In the genomic region with DNA sequence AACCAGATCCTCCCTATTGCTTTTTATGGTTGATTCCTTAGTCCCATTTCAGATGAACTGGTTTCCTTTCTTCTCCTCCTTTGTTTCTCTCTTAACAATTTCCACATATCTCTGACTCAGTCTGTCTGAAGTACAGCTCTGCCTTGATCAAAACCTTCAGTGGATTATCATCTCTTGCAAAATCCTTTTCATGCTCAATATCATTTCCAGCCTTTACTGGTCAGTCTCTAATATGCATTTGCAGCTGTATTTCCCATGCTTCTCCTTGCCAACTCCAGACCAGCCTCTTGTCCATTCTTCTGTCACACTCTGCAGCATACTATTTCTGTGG, we compare ENCODE assay signal across 20 cellular contexts.
DNase-seq lines count a peak whose midpoint lies in the region; ATAC-seq, FAIRE-seq and TF ChIP-seq lines count a peak whose summit lies in the region.
"Had no signal": no experiment of that assay in that cellular context is flagged by ENCODE, and none has a peak within 500 bp of the region (broad histone marks: within the 10 kb centered on the region; RNA-seq: fewer than 3 reads in every experiment).

No MANE protein-coding gene starts in this region.

- ATAC-seq in psoas muscle, result no peak
- ATAC-seq: activated CD4-positive, CD25-positive, alpha-beta regulatory T cell treated with anti-CD3 and anti-CD28 coated beads, Interleukin-2, amount 50 U/mL, for 24 hours; sciatic nerve; stimulated activated naive B cell treated with anti-CD40 and anti-IgM and Interleukin-4, amounts not matched to agents 10 μg/mL and 1 μg/mL and 100 μg/mL, for 72 hours had no signal

- no peak for TF ChIP-seq CTCF in Caco-2 (IDR thresholded peaks at IDR 0.05; ENCODE audit: insufficient read depth in 1 of 2, low read depth in 1 of 2, low read length in 1 of 2, severe bottlenecking in 1 of 2, unreplicated experiment in 1 of 2)
- TF ChIP-seq CTCF in endothelial cell of umbilical vein (IDR thresholded peaks at IDR 0.05; ENCODE audit: extremely low read depth in 1 of 2, insufficient read depth in 1 of 2, low read depth in 1 of 2, low read length in 2 of 2), result no peak
- no peak for TF ChIP-seq CTCF in nephron (IDR thresholded peaks at IDR 0.05; ENCODE audit: unreplicated experiment in 3 of 3)
- TF ChIP-seq CTCF in psoas muscle (IDR thresholded peaks at IDR 0.05), result no peak
- TF ChIP-seq CTCF in SK-N-SH (IDR thresholded peaks at IDR 0.05), result no peak
- no peak for TF ChIP-seq CTCF in OCI-LY7 (conservative IDR thresholded peaks at IDR 0.05; ENCODE audit: low read length)

- peak overlapping the region; percentile 68 for H3K27ac Mint-ChIP-seq in Caco-2 (ENCODE audit: unreplicated experiment)
- H3K27ac Mint-ChIP-seq in nephron, result peak overlapping the region; percentile 98 to 99 (median 99)
- H3K27ac Mint-ChIP-seq: activated naive CD4-positive, alpha-beta T cell treated with anti-CD3 and anti-CD28 coated beads, Interleukin-2, amount 10 ng/mL, durations not matched to agents 7 days and 5 days; endodermal cell; stimulated activated naive B cell treated with anti-CD40 and anti-IgM and Interleukin-4, amounts not matched to agents 10 μg/mL and 1 μg/mL and 100 μg/mL, for 72 hours had no signal

- H3K36me3 ChIP-seq in Caco-2 (ENCODE audit: control insufficient read depth, insufficient read depth, low read length) (no peaks in the 10 kb centered on the region), GM23248 (ENCODE audit: low read depth) (no peaks in the 10 kb centered on the region), endothelial cell of umbilical vein (ENCODE audit: control insufficient read depth in 2 of 2, extremely low read depth in 1 of 2, insufficient read depth in 2 of 2, low read length in 2 of 2) (no peaks in the 10 kb centered on the region), psoas muscle (ENCODE audit: insufficient read depth in 1 of 2, low read depth in 1 of 2) (no peaks in the 10 kb centered on the region), SK-N-SH (replicated peaks in 1 of 2; ENCODE audit: control insufficient read depth in 1 of 2, insufficient read depth in 2 of 2, low read length in 1 of 2) (no peaks in the 10 kb centered on the region), OCI-LY7 (ENCODE audit: insufficient read depth, low read length) (no peaks in the 10 kb centered on the region)

- no peaks in the 10 kb centered on the region for H3K9me3 Mint-ChIP-seq in Caco-2 (ENCODE audit: unreplicated experiment)
- no peaks in the 10 kb centered on the region for H3K9me3 Mint-ChIP-seq in nephron
- H3K9me3 Mint-ChIP-seq: activated naive CD4-positive, alpha-beta T cell treated with anti-CD3 and anti-CD28 coated beads, Interleukin-2, amount 10 ng/mL, durations not matched to agents 7 days and 5 days; endodermal cell had no signal

- H3K4me2 ChIP-seq in GM23248 (ENCODE audit: unreplicated experiment) (no peak overlapping the region), endothelial cell of umbilical vein (ENCODE audit: insufficient read depth, low read length) (no peak overlapping the region), SK-N-SH (no peak overlapping the region), OCI-LY7 (ENCODE audit: low read length) (no peak overlapping the region)

- H3K9me3 ChIP-seq in Caco-2, result no peaks in the 10 kb centered on the region
- H3K9me3 ChIP-seq in GM23248 (ENCODE audit: low read depth), result no peaks in the 10 kb centered on the region
- H3K9me3 ChIP-seq in endothelial cell of umbilical vein (replicated peaks; ENCODE audit: control insufficient read depth, insufficient read depth, low read length), result no peaks in the 10 kb centered on the region
- no peaks in the 10 kb centered on the region for H3K9me3 ChIP-seq in psoas muscle
- no peaks in the 10 kb centered on the region for H3K9me3 ChIP-seq in SK-N-SH
- H3K9me3 ChIP-seq in OCI-LY7 (ENCODE audit: low read length), result no peaks in the 10 kb centered on the region
- H3K9me3 ChIP-seq: testis had no signal

- H3K9me2 ChIP-seq in GM23248 (ENCODE audit: insufficient read depth), result no peaks in the 10 kb centered on the region
- H3K9me2 ChIP-seq in SK-N-SH, result no peaks in the 10 kb centered on the region
- H3K9me2 ChIP-seq in OCI-LY7 (ENCODE audit: insufficient read depth, low read length), result no peaks in the 10 kb centered on the region

- H3K36me3 Mint-ChIP-seq in Caco-2 (ENCODE audit: insufficient read depth, unreplicated experiment), result no peaks in the 10 kb centered on the region
- H3K36me3 Mint-ChIP-seq in nephron (ENCODE audit: low read depth), result peaks cover 5% of the 10 kb centered on the region
- H3K36me3 Mint-ChIP-seq: activated naive CD4-positive, alpha-beta T cell treated with anti-CD3 and anti-CD28 coated beads, Interleukin-2, amount 10 ng/mL, durations not matched to agents 7 days and 5 days; stimulated activated naive B cell treated with anti-CD40 and anti-IgM and Interleukin-4, amounts not matched to agents 10 μg/mL and 1 μg/mL and 100 μg/mL, for 72 hours had no signal

- no peak overlapping the region for H3K4me3 ChIP-seq in Caco-2 (ENCODE audit: low read depth, low read length)
- no peak overlapping the region for H3K4me3 ChIP-seq in GM23248
- H3K4me3 ChIP-seq in endothelial cell of umbilical vein (replicated peaks in 1 of 3; ENCODE audit: insufficient read depth in 1 of 3, low read depth in 1 of 3, low read length in 3 of 3), result no peak overlapping the region
- no peak overlapping the region for H3K4me3 ChIP-seq in psoas muscle
- no peak overlapping the region for H3K4me3 ChIP-seq in SK-N-SH (ENCODE audit: low read depth in 2 of 2, low read length in 1 of 2)
- H3K4me3 ChIP-seq in OCI-LY7 (ENCODE audit: low read depth, low read length, poor library complexity, severe bottlenecking), result no peak overlapping the region
- H3K4me3 ChIP-seq: lung, testis had no signal

- H3K27ac ChIP-seq in GM23248 (no peak overlapping the region), endothelial cell of umbilical vein (ENCODE audit: insufficient read depth, low read depth, low read length) (no peak overlapping the region), psoas muscle (no peak overlapping the region), SK-N-SH (ENCODE audit: low read depth in 2 of 2, low read length in 1 of 2) (no peak overlapping the region), OCI-LY7 (ENCODE audit: low read depth, low read length, poor library complexity, severe bottlenecking) (no peak overlapping the region)
- H3K27ac ChIP-seq: testis had no signal

- H3K4me1 ChIP-seq in Caco-2, result peaks cover 25% of the 10 kb centered on the region
- H3K4me1 ChIP-seq in GM23248 (ENCODE audit: insufficient read depth), result peaks cover 8% of the 10 kb centered on the region; the same call in 1 of the 2 replicates
- no peaks in the 10 kb centered on the region for H3K4me1 ChIP-seq in endothelial cell of umbilical vein (ENCODE audit: control insufficient read depth, extremely low read depth, insufficient read depth, low read length)
- H3K4me1 ChIP-seq in psoas muscle, result no peaks in the 10 kb centered on the region
- no peaks in the 10 kb centered on the region for H3K4me1 ChIP-seq in SK-N-SH (ENCODE audit: control insufficient read depth in 1 of 2, insufficient read depth in 2 of 2, low read depth in 1 of 2, low read length in 1 of 2)
- H3K4me1 ChIP-seq in OCI-LY7 (ENCODE audit: insufficient read depth, low read length, poor library complexity, severe bottlenecking), result no peaks in the 10 kb centered on the region
- H3K4me1 ChIP-seq: testis had no signal

- dilution Hi-C loops in endothelial cell of umbilical vein (cut with MboI; ENCODE audit: extremely low pct_ligation_motif_present, low sequenced_read_pairs), result no loop called here

- H3K4me3 Mint-ChIP-seq in Caco-2 (ENCODE audit: unreplicated experiment), result peak overlapping the region; percentile 44
- no peak overlapping the region for H3K4me3 Mint-ChIP-seq in nephron
- H3K4me3 Mint-ChIP-seq: activated naive CD4-positive, alpha-beta T cell treated with anti-CD3 and anti-CD28 coated beads, Interleukin-2, amount 10 ng/mL, durations not matched to agents 7 days and 5 days; endodermal cell; stimulated activated naive B cell treated with anti-CD40 and anti-IgM and Interleukin-4, amounts not matched to agents 10 μg/mL and 1 μg/mL and 100 μg/mL, for 72 hours had no signal

- BruUV-seq in Caco-2 (replicated peaks; lab: Mats Ljungman, UMichigan) (no TSS peak), endothelial cell of umbilical vein (replicated peaks; lab: Mats Ljungman, UMichigan) (no TSS peak), OCI-LY7 (replicated peaks; lab: Mats Ljungman, UMichigan) (no TSS peak)

- no peak overlapping the region for H2AFZ ChIP-seq in GM23248
- no peak overlapping the region for H2AFZ ChIP-seq in endothelial cell of umbilical vein (ENCODE audit: low read depth, low read length)
- H2AFZ ChIP-seq in SK-N-SH (ENCODE audit: low read depth), result no peak overlapping the region
- H2AFZ ChIP-seq in OCI-LY7 (ENCODE audit: low read length), result no peak overlapping the region

- H3K27me3 ChIP-seq in Caco-2 (replicated peaks; ENCODE audit: control insufficient read depth, insufficient read depth, low read length) (no peaks in the 10 kb centered on the region), GM23248 (replicated peaks; ENCODE audit: insufficient read depth) (no peaks in the 10 kb centered on the region), endothelial cell of umbilical vein (ENCODE audit: control insufficient read depth in 2 of 2, insufficient read depth in 2 of 2, low read length in 2 of 2) (no peaks in the 10 kb centered on the region), psoas muscle (ENCODE audit: insufficient read depth in 3 of 3, low read length in 2 of 3) (no peaks in the 10 kb centered on the region), SK-N-SH (ENCODE audit: insufficient read depth) (no peaks in the 10 kb centered on the region)
- H3K27me3 ChIP-seq: testis had no signal

- H4K20me1 ChIP-seq in GM23248 (ENCODE audit: insufficient read depth), result no peaks in the 10 kb centered on the region
- H4K20me1 ChIP-seq in endothelial cell of umbilical vein (replicated peaks; ENCODE audit: control insufficient read depth, extremely low read depth, insufficient read depth, low read length), result no peaks in the 10 kb centered on the region
- no peaks in the 10 kb centered on the region for H4K20me1 ChIP-seq in SK-N-SH (ENCODE audit: insufficient read depth)
- H4K20me1 ChIP-seq in OCI-LY7 (ENCODE audit: insufficient read depth, low read length), result no peaks in the 10 kb centered on the region

- H3K4me1 Mint-ChIP-seq in Caco-2 (ENCODE audit: low read depth, unreplicated experiment), result peaks cover 23% of the 10 kb centered on the region
- H3K4me1 Mint-ChIP-seq in nephron, result peaks cover 4% of the 10 kb centered on the region
- H3K4me1 Mint-ChIP-seq: activated naive CD4-positive, alpha-beta T cell treated with anti-CD3 and anti-CD28 coated beads, Interleukin-2, amount 10 ng/mL, durations not matched to agents 7 days and 5 days; stimulated activated naive B cell treated with anti-CD40 and anti-IgM and Interleukin-4, amounts not matched to agents 10 μg/mL and 1 μg/mL and 100 μg/mL, for 72 hours had no signal

- FAIRE-seq in endothelial cell of umbilical vein (lab: Jason Lieb, UNC), result peak; percentile 40
- FAIRE-seq: colon, frontal cortex, keratinocyte had no signal

- TF ChIP-seq EP300 in SK-N-SH (IDR thresholded peaks at IDR 0.05; ENCODE audit: borderline replicate concordance in 1 of 2, low read depth in 1 of 2, low read length in 1 of 2), result no peak

- intact Hi-C loops in Caco-2 (cut with micrococcal nuclease; ENCODE audit: unreplicated experiment) (loop anchor here (5.0 to 10.0 kb wide), 2 partner anchors 71 to 179 kb away; a partner anchor contains a TSS), endothelial cell of umbilical vein (cut with micrococcal nuclease) (no loop called here), psoas muscle (cut with DNase I) (no loop called here), OCI-LY7 (cut with micrococcal nuclease; ENCODE audit: unreplicated experiment) (no loop called here)

- no peaks in the 10 kb centered on the region for H3K27me3 Mint-ChIP-seq in Caco-2 (ENCODE audit: insufficient read depth, unreplicated experiment)
- H3K27me3 Mint-ChIP-seq in nephron (ENCODE audit: low read depth), result no peaks in the 10 kb centered on the region
- H3K27me3 Mint-ChIP-seq: stimulated activated naive B cell treated with anti-CD40 and anti-IgM and Interleukin-4, amounts not matched to agents 10 μg/mL and 1 μg/mL and 100 μg/mL, for 72 hours had no signal

- CTCF ChIA-PET in Caco-2 (lab: Charles Lee) (interaction anchor here (1.0 kb wide), 1 partner anchor 15 kb away, joined by 3 read pairs; no protein-coding TSS in a partner anchor), endothelial cell of umbilical vein (lab: Charles Lee) (interaction anchor here (0.8 to 4.5 kb wide), 2 partner anchors 12 to 15 kb away, joined by 3 to 30 read pairs; no protein-coding TSS in a partner anchor), SK-N-SH (lab: Yijun Ruan, JAX) (interaction anchor here (0.6 to 1.7 kb wide), 2 partner anchors 16 to 73 kb away, joined by 3 to 10 read pairs; no protein-coding TSS in a partner anchor), OCI-LY7 (lab: Charles Lee; ENCODE audit: unreplicated experiment) (no interaction called here)

- H3K79me2 ChIP-seq in GM23248 (ENCODE audit: insufficient read depth) (no peaks in the 10 kb centered on the region), endothelial cell of umbilical vein (ENCODE audit: control insufficient read depth, insufficient read depth, low read length) (no peaks in the 10 kb centered on the region), SK-N-SH (ENCODE audit: insufficient read depth) (no peaks in the 10 kb centered on the region), OCI-LY7 (ENCODE audit: insufficient read depth, low read depth, low read length) (no peaks in the 10 kb centered on the region)

- TF ChIP-seq RAD21 in SK-N-SH (IDR thresholded peaks at IDR 0.05; ENCODE audit: low read length), result no peak

- DNase-seq in Caco-2, result no peak
- DNase-seq in GM23248, result peak; percentile 22
- no peak for DNase-seq in endothelial cell of umbilical vein (ENCODE audit: low read depth, low spot score)
- DNase-seq in psoas muscle, result no peak
- no peak for DNase-seq in COLO829 (ENCODE audit: low spot score)
- DNase-seq in SK-N-SH, result no peak
- no peak for DNase-seq in OCI-LY7 (ENCODE audit: low spot score)
- DNase-seq: activated naive CD4-positive, alpha-beta T cell treated with anti-CD3 and anti-CD28 coated beads, Interleukin-2, amount 10 ng/mL, durations not matched to agents 7 days and 5 days; activated T-cell treated with anti-CD3 and anti-CD28 coated beads, Interleukin-2, amount 50 U/mL, for 48 hours; endodermal cell; NCI-H1694; stimulated activated naive B cell treated with anti-CD40 and anti-IgM and Interleukin-4, amounts not matched to agents 10 μg/mL and 1 μg/mL and 100 μg/mL, for 72 hours; testis had no signal

- no peaks in the 10 kb centered on the region for H3K9me1 ChIP-seq in endothelial cell of umbilical vein (replicated peaks; ENCODE audit: control insufficient read depth, extremely low read depth, insufficient read depth, low read length)

- H3F3A ChIP-seq in GM23248 (ENCODE audit: insufficient read depth) (no peaks in the 10 kb centered on the region), SK-N-SH (replicated peaks; ENCODE audit: insufficient read depth) (no peaks in the 10 kb centered on the region)

- no peak overlapping the region for H3K9ac ChIP-seq in GM23248
- H3K9ac ChIP-seq in endothelial cell of umbilical vein (replicated peaks; ENCODE audit: extremely low read depth, insufficient read depth, low read length), result no peak overlapping the region
- H3K9ac ChIP-seq in SK-N-SH, result no peak overlapping the region

- TF ChIP-seq POLR2A in endothelial cell of umbilical vein (IDR thresholded peaks at IDR 0.05; ENCODE audit: low read depth, low read length), result no peak

- POLR2A ChIA-PET in Caco-2 (lab: Charles Lee) (no interaction called here), endothelial cell of umbilical vein (lab: Charles Lee) (no interaction called here), SK-N-SH (lab: Yijun Ruan, JAX) (no interaction called here), OCI-LY7 (lab: Charles Lee) (interaction anchor here (1.0 kb wide), 1 partner anchor 17 kb away, joined by 3 read pairs; no protein-coding TSS in a partner anchor)

- in situ Hi-C loops in GM23248 (cut with MboI), result no loop called here
